In genomic region chr2:110116033-110116710, GRCh38 we compare ENCODE assay signal across 8 cellular contexts. TPM values are rescaled to one million over a fixed set of nuclear protein-coding genes. Genes with fewer than 3 reads are reported as not detected.
DNase-seq lines count a peak whose midpoint lies in the region; ATAC-seq and TF ChIP-seq lines count a peak whose summit lies in the region.

No MANE protein-coding gene starts in this region.

- POLR2A ChIA-PET in Caco-2 (lab: Charles Lee), result no interaction called here

- no peaks in the 10 kb centered on the region for H3K4me1 Mint-ChIP-seq in Caco-2 (ENCODE audit: low read depth, unreplicated experiment)

- H3F3A ChIP-seq in Loucy (ENCODE audit: low read depth), result peaks cover 5% of the 10 kb centered on the region; the same call in 1 of the 2 replicates

- H3K9me3 ChIP-seq in Caco-2 (no peaks in the 10 kb centered on the region), Loucy (ENCODE audit: insufficient read depth, low read depth, low read length) (no peaks in the 10 kb centered on the region), neuron (ENCODE audit: low read length) (peaks cover 2% of the 10 kb centered on the region)

- no peaks in the 10 kb centered on the region for H4K20me1 ChIP-seq in Loucy (ENCODE audit: insufficient read depth, low read length, poor library complexity, severe bottlenecking)

- H3K4me2 ChIP-seq in Loucy (ENCODE audit: low read depth, low read length, poor library complexity, severe bottlenecking), result no peak overlapping the region

- H3K27me3 Mint-ChIP-seq in Caco-2 (ENCODE audit: insufficient read depth, unreplicated experiment), result no peaks in the 10 kb centered on the region

- H3K4me3 ChIP-seq in Caco-2 (ENCODE audit: low read depth, low read length) (peak overlapping the region; percentile 81), Loucy (ENCODE audit: low read length, poor library complexity, severe bottlenecking) (no peak overlapping the region), fibroblast of mammary gland (ENCODE audit: control insufficient read depth, low read depth, low read length) (peak overlapping the region; percentile 44), neuron (ENCODE audit: low read length) (no peak overlapping the region)

- no peaks in the 10 kb centered on the region for H3K36me3 ChIP-seq in Caco-2 (ENCODE audit: control insufficient read depth, insufficient read depth, low read length)
- H3K36me3 ChIP-seq in Loucy (ENCODE audit: insufficient read depth, low read length), result no peaks in the 10 kb centered on the region
- H3K36me3 ChIP-seq in neuron (ENCODE audit: insufficient read depth, low read length), result no peaks in the 10 kb centered on the region

- H3K9me2 ChIP-seq in Loucy (replicated peaks; ENCODE audit: low read depth, low read length), result no peaks in the 10 kb centered on the region

- no TSS peak for BruUV-seq in Caco-2 (replicated peaks; lab: Mats Ljungman, UMichigan)

- H3K9ac ChIP-seq in Loucy (ENCODE audit: low read depth, low read length, poor library complexity, severe bottlenecking), result peak overlapping the region; percentile 7

- peaks cover 6% of the 10 kb centered on the region for H3K36me3 Mint-ChIP-seq in Caco-2 (ENCODE audit: insufficient read depth, unreplicated experiment)

- intact Hi-C loops in Caco-2 (cut with micrococcal nuclease; ENCODE audit: unreplicated experiment), result no loop called here

- DNase-seq in Caco-2, result peak; percentile 57 to 62
- peak; percentile 73 for DNase-seq in fibroblast of mammary gland (ENCODE audit: low read depth)
- DNase-seq in amygdala (lab: John Stamatoyannopoulos, UW), result no peak
- DNase-seq in NCI-H345 treated with DMSO at 0.1 percent for 48 hours (lab: John Stamatoyannopoulos, UW; ENCODE audit: unreplicated experiment), result no peak

- peak overlapping the region; percentile 76 for H3K4me3 Mint-ChIP-seq in Caco-2 (ENCODE audit: unreplicated experiment)

- no peaks in the 10 kb centered on the region for H3K9me3 Mint-ChIP-seq in Caco-2 (ENCODE audit: unreplicated experiment)

- no peak for ATAC-seq in HG02610 (IDR thresholded peaks at IDR 0.05; ENCODE audit: unreplicated experiment)
- no peak for ATAC-seq in GM18907 (IDR thresholded peaks at IDR 0.05; ENCODE audit: unreplicated experiment)

- TF ChIP-seq CTCF in Caco-2 (IDR thresholded peaks at IDR 0.05; ENCODE audit: insufficient read depth in 1 of 2, low read depth in 1 of 2, low read length in 1 of 2, severe bottlenecking in 1 of 2, unreplicated experiment in 1 of 2) (peak; percentile 55 to 68), Loucy (conservative IDR thresholded peaks at IDR 0.05; ENCODE audit: low read length) (peak; percentile 67), fibroblast of mammary gland (conservative IDR thresholded peaks at IDR 0.05; ENCODE audit: control insufficient read depth, insufficient read depth, low read depth, low read length) (peak; percentile 70)

- H2AFZ ChIP-seq in Loucy (ENCODE audit: low read length) (0 out of 2 replicates have a peak overlapping the region, but pooled peaks have one; percentile 28), neuron (ENCODE audit: low read depth, low read length) (peak overlapping the region; percentile 32)

- H3K27me3 ChIP-seq in Caco-2 (replicated peaks; ENCODE audit: control insufficient read depth, insufficient read depth, low read length) (no peaks in the 10 kb centered on the region), Loucy (ENCODE audit: insufficient read depth, low read length, poor library complexity, severe bottlenecking) (no peaks in the 10 kb centered on the region), neuron (ENCODE audit: insufficient read depth, low read length) (peaks cover 40% of the 10 kb centered on the region)

- no peak overlapping the region for H3K27ac Mint-ChIP-seq in Caco-2 (ENCODE audit: unreplicated experiment)

- H3K79me2 ChIP-seq in Loucy (ENCODE audit: insufficient read depth, low read length), result no peaks in the 10 kb centered on the region

- CTCF ChIA-PET in Caco-2 (lab: Charles Lee), result interaction anchor here (1.0 to 2.0 kb wide), 3 partner anchors 9 to 17 kb away, joined by 4 to 14 read pairs (median 6); no protein-coding TSS in a partner anchor

- H3K4me1 ChIP-seq in Caco-2 (peaks cover 13% of the 10 kb centered on the region), Loucy (ENCODE audit: insufficient read depth, low read length, poor library complexity, severe bottlenecking) (peaks cover 73% of the 10 kb centered on the region), neuron (ENCODE audit: insufficient read depth, low read length) (peaks cover 11% of the 10 kb centered on the region)

RNA-seq across cellular contexts. Expression of gene MALL, which starts 0.6 kb away (rescaled TPM):
- total RNA-seq in Caco-2 (2022), result 22.9 and 26.1 TPM in 2 replicates

Comparison
In these comparisons a context has a peak if more than half of its experiments do, and no peak if none do; other contexts are left out.
1. DNase-seq: peak in Caco-2 (2 of 2) and fibroblast of mammary gland (single experiment); none in amygdala (0 of 56) and NCI-H345 treated with DMSO at 0.1 percent for 48 hours (single experiment).
2. H3K4me3 ChIP-seq: peak in Caco-2 (single experiment) and fibroblast of mammary gland (single experiment); none in Loucy (single experiment) and neuron (single experiment).
3. Peak in every context shown above with its lines, with median percentiles within 50 percentile points of each other: CTCF ChIP-seq.